8 cellular contexts compared by ENCODE assay signal in the genomic region with DNA sequence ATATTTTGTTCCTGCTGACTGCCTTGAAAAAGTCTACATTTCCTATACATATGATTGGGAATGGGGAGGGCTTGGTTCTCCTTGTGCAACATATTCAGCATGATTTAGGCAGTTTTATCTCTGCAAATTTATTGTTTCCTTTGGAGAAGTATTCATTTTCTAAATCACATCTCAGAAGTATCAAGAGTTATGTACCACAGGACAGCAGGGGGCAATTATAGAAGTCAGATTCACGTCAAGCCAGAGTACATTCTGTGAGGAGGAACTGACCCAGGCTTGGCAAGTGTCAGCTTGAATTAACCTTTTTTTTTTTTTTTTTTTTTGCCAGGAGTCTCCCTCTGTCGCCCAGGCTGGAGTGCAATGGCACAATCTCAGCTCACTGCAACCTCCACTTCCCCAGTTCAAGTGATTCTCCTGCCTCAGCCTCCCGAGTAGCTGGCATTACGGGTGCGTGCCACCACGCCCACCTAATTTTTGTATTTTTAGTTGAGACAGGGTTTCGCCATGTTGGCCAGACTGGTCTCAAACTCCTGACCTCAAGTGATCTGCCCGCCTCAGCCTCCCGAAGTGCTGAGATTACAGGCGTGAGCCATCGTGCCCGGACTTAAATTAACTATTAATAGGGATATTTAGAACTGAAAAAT. TPM values are rescaled to one million over a fixed set of nuclear protein-coding genes. Genes with fewer than 3 reads are reported as not detected.
DNase-seq lines count a peak whose midpoint lies in the region; ATAC-seq and TF ChIP-seq lines count a peak whose summit lies in the region.
"Not testable (repeated sequence)": the region's sequence is repeated elsewhere in the genome, so short reads cannot be mapped to it uniquely, and the experiment has no call there.

No MANE protein-coding gene starts in this region.

- H4K20me1 ChIP-seq in OCI-LY3 (ENCODE audit: insufficient read depth, low read length); osteoblast (ENCODE audit: insufficient read depth, low read length): not testable (repeated sequence)

- peak overlapping the region; percentile 73 for H3K4me2 ChIP-seq in OCI-LY3 (ENCODE audit: low read length)
- not testable (repeated sequence) for H3K4me2 ChIP-seq in osteoblast (ENCODE audit: insufficient read depth, low read length)

- peak overlapping the region; percentile 64 for H3K4me3 Mint-ChIP-seq in activated T-cell treated with anti-CD3 and anti-CD28 coated beads, Interleukin-2, amount 50 U/mL, for 24 hours

- H3K27me3 Mint-ChIP-seq in activated T-cell treated with anti-CD3 and anti-CD28 coated beads, Interleukin-2, amount 50 U/mL, for 24 hours, result not testable (repeated sequence)

- TF ChIP-seq CTCF in OCI-LY3 (IDR thresholded peaks at IDR 0.05; ENCODE audit: low read depth, low read length); colonic mucosa (IDR thresholded peaks at IDR 0.05); osteoblast (IDR thresholded peaks at IDR 0.05; ENCODE audit: extremely low read depth, low read depth, low read length); transverse colon (IDR thresholded peaks at IDR 0.05): not testable (repeated sequence)

- H3K4me1 Mint-ChIP-seq in activated T-cell treated with anti-CD3 and anti-CD28 coated beads, Interleukin-2, amount 50 U/mL, for 24 hours (ENCODE audit: low read depth), result peaks cover 93% of the 10 kb centered on the region

- not testable (repeated sequence) for H3K27me3 ChIP-seq in OCI-LY3 (ENCODE audit: low read depth, low read length); colonic mucosa; right cardiac atrium (ENCODE audit: control insufficient read depth, insufficient read depth); osteoblast (ENCODE audit: insufficient read depth, low read length); transverse colon

- TF ChIP-seq EP300 in transverse colon (IDR thresholded peaks at IDR 0.05; ENCODE audit: low read depth), result not testable (repeated sequence)

- H3K36me3 Mint-ChIP-seq in activated T-cell treated with anti-CD3 and anti-CD28 coated beads, Interleukin-2, amount 50 U/mL, for 24 hours (ENCODE audit: low read depth), result not testable (repeated sequence)

- ATAC-seq in HG03196 (IDR thresholded peaks at IDR 0.05; ENCODE audit: unreplicated experiment), result peak; percentile 19
- peak; percentile 50 to 51 for ATAC-seq in right cardiac atrium

- H3K27ac ChIP-seq in OCI-LY3 (ENCODE audit: low read length) (peak overlapping the region; percentile 30; the same call in 1 of the 2 replicates), colonic mucosa (peak overlapping the region; percentile 97), right cardiac atrium (ENCODE audit: low read length) (peak overlapping the region; percentile 61), transverse colon (peak overlapping the region; percentile 83 to 96 (median 88))
- H3K27ac ChIP-seq in osteoblast (ENCODE audit: low read depth, low read length), result not testable (repeated sequence)

- peak overlapping the region; percentile 19; the same call in 1 of the 2 replicates for H3K9ac ChIP-seq in OCI-LY3 (ENCODE audit: low read length)
- peak overlapping the region in 1 of 2 donors; percentile 73 for H3K9ac ChIP-seq in colonic mucosa (ENCODE audit: low read depth in 2 of 2, low read length in 2 of 2)

- peak overlapping the region; percentile 94 for H3K27ac Mint-ChIP-seq in activated T-cell treated with anti-CD3 and anti-CD28 coated beads, Interleukin-2, amount 50 U/mL, for 24 hours

- DNase-seq in EH (ENCODE audit: low read depth), result peak; percentile 43
- not testable (repeated sequence) for DNase-seq in activated T-cell treated with anti-CD3 and anti-CD28 coated beads, Interleukin-2, amount 50 U/mL, for 24 hours; colonic mucosa; right cardiac atrium; osteoblast (ENCODE audit: insufficient read length, low spot score, missing footprints); transverse colon

- not testable (repeated sequence) for TF ChIP-seq POLR2A in transverse colon (IDR thresholded peaks at IDR 0.05)

- H3K9me3 ChIP-seq in OCI-LY3 (ENCODE audit: insufficient read depth, low read length); colonic mucosa; right cardiac atrium (ENCODE audit: control insufficient read depth, low read length); osteoblast (ENCODE audit: low read depth, low read length); transverse colon: not testable (repeated sequence)

- peaks cover 51% of the 10 kb centered on the region for H3K4me1 ChIP-seq in OCI-LY3 (ENCODE audit: low read length)
- H3K4me1 ChIP-seq in colonic mucosa; right cardiac atrium (ENCODE audit: control insufficient read depth, insufficient read depth, low read length): not testable (repeated sequence)
- peaks cover 13% of the 10 kb centered on the region for H3K4me1 ChIP-seq in osteoblast (ENCODE audit: insufficient read depth, low read length)
- H3K4me1 ChIP-seq in transverse colon, result peaks cover 3 to 60% (median 25%) of the 10 kb centered on the region in 4 donors

- intact Hi-C loops in colonic mucosa (cut with DNase I); right cardiac atrium (cut with DNase I); transverse colon (cut with DNase I; ENCODE audit: low total_unique reads): not testable (repeated sequence)

- H3K79me2 ChIP-seq in OCI-LY3 (ENCODE audit: low read length); osteoblast (ENCODE audit: insufficient read depth, low read length): not testable (repeated sequence)

- WGBS in right cardiac atrium, result 77% methylated on average over 12 of the region's 12 CpGs
- WGBS in transverse colon (ENCODE audit: low coverage in 1 of 2), 2 donors, result 71 to 77% methylated on average over 4 to 12 of the region's 12 CpGs

- peak overlapping the region; percentile 95 for H2AFZ ChIP-seq in OCI-LY3 (ENCODE audit: low read depth, low read length)
- H2AFZ ChIP-seq in osteoblast (ENCODE audit: low read length), result peak overlapping the region; percentile 65

- peak overlapping the region; percentile 52 for H3K4me3 ChIP-seq in OCI-LY3 (ENCODE audit: low read length)
- H3K4me3 ChIP-seq in colonic mucosa; right cardiac atrium (ENCODE audit: low read length); osteoblast (ENCODE audit: insufficient read depth, low read length): not testable (repeated sequence)
- H3K4me3 ChIP-seq in transverse colon, result peak overlapping the region in 1 of 4 donors; percentile 33

- in situ Hi-C loops in transverse colon (cut with MboI; ENCODE audit: low pct_ligation_motif_present in 1 of 4, low pct_unique_long_range_greater_than_20kb in 1 of 4, low sequenced_read_pairs in 3 of 4), result not testable (repeated sequence)

- not testable (repeated sequence) for H3K36me3 ChIP-seq in OCI-LY3 (replicated peaks; ENCODE audit: low read depth, low read length); colonic mucosa; osteoblast (ENCODE audit: insufficient read depth, low read length); transverse colon

- peaks cover 12% of the 10 kb centered on the region for H3K9me3 Mint-ChIP-seq in activated T-cell treated with anti-CD3 and anti-CD28 coated beads, Interleukin-2, amount 50 U/mL, for 24 hours

RNA-seq across cellular contexts. Expression of gene SMCHD1, which starts 18.2 kb away (rescaled TPM):
- total RNA-seq in colonic mucosa, result 10 to 100 TPM; 36.5 to 43.3 TPM
- 10 to 100 TPM; 26.3 to 31.4 (median 31.1) TPM for total RNA-seq in right cardiac atrium
- 7.1 TPM for polyA plus RNA-seq in right cardiac atrium
- 52.2 and 53.6 TPM in 2 replicates for total RNA-seq in osteoblast
- 100 to 1,000 TPM in 3 of 4 donors, 10 to 100 TPM in 1; 41.0 to 179 (median 136) TPM for total RNA-seq in transverse colon
